In genomic region chr9:26357803-26358339, GRCh38 we compare ENCODE assay signal across 20 cellular contexts.
DNase-seq lines count a peak whose midpoint lies in the region; ATAC-seq and TF ChIP-seq lines count a peak whose summit lies in the region.
"Had no signal": no experiment of that assay in that cellular context is flagged by ENCODE, and none has a peak within 500 bp of the region (broad histone marks: within the 10 kb centered on the region; RNA-seq: fewer than 3 reads in every experiment).

No MANE protein-coding gene starts in this region.

- POLR2A ChIA-PET in activated CD8-positive, alpha-beta T cell treated with anti-CD3 and anti-CD28 coated beads for 36 hours (lab: Charles Lee): interaction anchor here (0.5 kb wide), 1 partner anchor 12 kb away, joined by 3 read pairs; no protein-coding TSS in a partner anchor

- H3K27me3 Mint-ChIP-seq in brain: no peaks in the 10 kb centered on the region
- no peaks in the 10 kb centered on the region for H3K27me3 Mint-ChIP-seq in activated CD8-positive, alpha-beta T cell treated with anti-CD3 and anti-CD28 coated beads for 36 hours
- H3K27me3 Mint-ChIP-seq: B cell; CD4-positive, CD25-positive, alpha-beta regulatory T cell had no signal

- H3K4me3 Mint-ChIP-seq in brain: peak overlapping the region in 1 of 5 experiments; percentile 15
- no peak overlapping the region for H3K4me3 Mint-ChIP-seq in activated CD8-positive, alpha-beta T cell treated with anti-CD3 and anti-CD28 coated beads for 36 hours
- H3K4me3 Mint-ChIP-seq: B cell; CD4-positive, CD25-positive, alpha-beta regulatory T cell; GM23338 had no signal

- intact Hi-C loops in activated CD8-positive, alpha-beta T cell treated with anti-CD3 and anti-CD28 coated beads for 36 hours (cut with micrococcal nuclease): no loop called here

- peaks cover 13% of the 10 kb centered on the region for H3K4me1 Mint-ChIP-seq in brain
- H3K4me1 Mint-ChIP-seq in activated CD8-positive, alpha-beta T cell treated with anti-CD3 and anti-CD28 coated beads for 36 hours (ENCODE audit: low read depth): no peaks in the 10 kb centered on the region
- H3K4me1 Mint-ChIP-seq: B cell; CD4-positive, CD25-positive, alpha-beta regulatory T cell; GM23338 had no signal

- no peak for ATAC-seq in activated CD8-positive, alpha-beta T cell treated with anti-CD3 and anti-CD28 coated beads for 36 hours
- ATAC-seq: GM23338, SK-N-SH treated with all-trans-retinoic acid at 6 μM for 48 hours had no signal

- peak; percentile 7 for DNase-seq in M059J (ENCODE audit: low read depth)
- peak; percentile 53 for DNase-seq in NCI-H446 treated with DMSO at 0.1 percent for 48 hours (lab: John Stamatoyannopoulos, UW)
- DNase-seq in putamen (ENCODE audit: low spot score): peak; percentile 35
- no peak for DNase-seq in stimulated activated naive CD4-positive, alpha-beta T cell treated with Interleukin-2 at 50 U/mL for 16 hours (lab: John Stamatoyannopoulos, UW)
- DNase-seq in activated CD8-positive, alpha-beta memory T cell treated with anti-CD3 and anti-CD28 coated beads, Interleukin-2, amount 50 U/mL, for 4 hours: no peak
- no peak for DNase-seq in activated CD8-positive, alpha-beta T cell treated with anti-CD3 and anti-CD28 coated beads for 36 hours
- DNase-seq: CD4-positive, CD25-positive, alpha-beta regulatory T cell; DMS79; KG1; NCI-H1105; NCI-H1694; NCI-H2171 treated with DMSO at 0.1 percent for 48 hours; NCI-H510A; NK-92 treated with Interleukin-12 subunit alpha and Interleukin-12 subunit beta, amount 100 ng/mL, for 24 hours; OCI-M1; SHP77 treated with DMSO at 0.1 percent for 48 hours had no signal

- no peak for TF ChIP-seq CTCF in brain (conservative IDR thresholded peaks at IDR 0.05)
- TF ChIP-seq CTCF in activated CD8-positive, alpha-beta T cell treated with anti-CD3 and anti-CD28 coated beads for 36 hours (IDR thresholded peaks at IDR 0.05): no peak

- H3K27ac Mint-ChIP-seq in brain: peak overlapping the region in 3 of 5 experiments; percentile 13 to 86 (median 84)
- no peak overlapping the region for H3K27ac Mint-ChIP-seq in activated CD8-positive, alpha-beta T cell treated with anti-CD3 and anti-CD28 coated beads for 36 hours
- H3K27ac Mint-ChIP-seq: B cell; CD4-positive, CD25-positive, alpha-beta regulatory T cell; GM23338 had no signal

- H3K9me3 Mint-ChIP-seq in brain: peaks cover 0 to 12% (median 0%) of the 10 kb centered on the region in 5 experiments
- H3K9me3 Mint-ChIP-seq in activated CD8-positive, alpha-beta T cell treated with anti-CD3 and anti-CD28 coated beads for 36 hours: peaks cover 10% of the 10 kb centered on the region

- CTCF ChIA-PET in activated CD8-positive, alpha-beta T cell treated with anti-CD3 and anti-CD28 coated beads for 36 hours (lab: Charles Lee): no interaction called here

- no peaks in the 10 kb centered on the region for H3K36me3 Mint-ChIP-seq in brain
- H3K36me3 Mint-ChIP-seq in activated CD8-positive, alpha-beta T cell treated with anti-CD3 and anti-CD28 coated beads for 36 hours (ENCODE audit: low read depth): no peaks in the 10 kb centered on the region
- H3K36me3 Mint-ChIP-seq: CD4-positive, CD25-positive, alpha-beta regulatory T cell had no signal

Comparison
In these comparisons a context has a peak if more than half of its experiments do, and no peak if none do; other contexts are left out.
1. DNase-seq: peak in M059J (single experiment), NCI-H446 treated with DMSO at 0.1 percent for 48 hours (single experiment) and putamen (single experiment); none in stimulated activated naive CD4-positive, alpha-beta T cell treated with Interleukin-2 at 50 U/mL for 16 hours (single experiment), activated CD8-positive, alpha-beta memory T cell treated with anti-CD3 and anti-CD28 coated beads, Interleukin-2, amount 50 U/mL, for 4 hours (single experiment) and activated CD8-positive, alpha-beta T cell treated with anti-CD3 and anti-CD28 coated beads for 36 hours (single experiment).